8 cellular contexts compared by ENCODE assay signal in genomic region chr1:155094622-155094948, GRCh38. TPM values are rescaled to one million over a fixed set of nuclear protein-coding genes. Genes with fewer than 3 reads are reported as not detected.
DNase-seq lines count a peak whose midpoint lies in the region; TF ChIP-seq lines count a peak whose summit lies in the region.
"Had no signal": no experiment of that assay in that cellular context is flagged by ENCODE, and none has a peak within 500 bp of the region (broad histone marks: within the 10 kb centered on the region; RNA-seq: fewer than 3 reads in every experiment).

No MANE protein-coding gene starts in this region.

- TF ChIP-seq CTCF in esophagus squamous epithelium (IDR thresholded peaks at IDR 0.05), result peak in 1 of 6 experiments; percentile 31

- peaks cover 13 to 25% (median 19%) of the 10 kb centered on the region in 3 donors for H3K4me1 ChIP-seq in esophagus squamous epithelium

- H3K27me3 ChIP-seq in esophagus squamous epithelium, result peaks cover 0 to 7% (median 0%) of the 10 kb centered on the region in 4 donors
- H3K27me3 ChIP-seq: body of pancreas had no signal

- intact Hi-C loops in esophagus squamous epithelium (cut with DNase I), result no loop called here

- H3K27ac ChIP-seq in SK-N-MC (no peak overlapping the region), esophagus squamous epithelium (peak overlapping the region in 3 of 4 donors; percentile 38 to 60 (median 42)), substantia nigra (ENCODE audit: low read depth, low read length, poor library complexity, severe bottlenecking) (peak overlapping the region; percentile 90)
- H3K27ac ChIP-seq: body of pancreas, epithelial cell of prostate had no signal

- no peaks in the 10 kb centered on the region for H3K9me3 ChIP-seq in SK-N-MC (ENCODE audit: low read depth, low read length)
- H3K9me3 ChIP-seq in esophagus squamous epithelium, result no peaks in the 10 kb centered on the region
- H3K9me3 ChIP-seq: body of pancreas had no signal

- H3K4me3 ChIP-seq in SK-N-MC (0 out of 2 replicates have a peak overlapping the region, but pooled peaks have one; percentile 14), esophagus squamous epithelium (no peak overlapping the region)
- H3K4me3 ChIP-seq: body of pancreas had no signal

- no peak for TF ChIP-seq POLR2A in esophagus squamous epithelium (IDR thresholded peaks at IDR 0.05)

- no peaks in the 10 kb centered on the region for H3K36me3 ChIP-seq in SK-N-MC (ENCODE audit: insufficient read depth, low read length)
- H3K36me3 ChIP-seq in esophagus squamous epithelium, result no peaks in the 10 kb centered on the region

- DNase-seq in SK-N-MC (ENCODE audit: low read depth, low spot score), result no peak
- no peak for DNase-seq in esophagus squamous epithelium (lab: John Stamatoyannopoulos, UW)
- no peak for DNase-seq in substantia nigra (lab: John Stamatoyannopoulos, UW)
- DNase-seq in glomerular visceral epithelial cell (ENCODE audit: extremely low spot score), result no peak
- DNase-seq in activated naive CD4-positive, alpha-beta T cell treated with Interleukin-2 at 50 U/mL for 16 hours, result no peak
- DNase-seq: stimulated activated CD4-positive, alpha-beta T cell treated with anti-CD3 and anti-CD28 coated beads, Interleukin-1b, Interleukin-23, amount 100 ng/mL, for 48 hours had no signal

- WGBS in esophagus squamous epithelium, 2 donors, result 64 to 70% methylated on average over 2 of the region's 2 CpGs

- no peak overlapping the region for H3K9ac ChIP-seq in SK-N-MC (ENCODE audit: insufficient read length)

RNA-seq across cellular contexts. Expression of gene EFNA3, which starts 15.9 kb away (rescaled TPM):
- total RNA-seq in esophagus squamous epithelium, result 10 to 100 TPM; 20.0 to 25.8 (median 21.1) TPM

RNA-seq across cellular contexts. Expression of gene EFNA4, which starts 31.0 kb away (rescaled TPM):
- total RNA-seq in esophagus squamous epithelium, result 10 to 100 TPM in 3 of 4 donors, 1 to 10 TPM in 1; 8.1 to 22.9 (median 12.2) TPM

RNA-seq across cellular contexts. Expression of gene EFNA1, which starts 33.1 kb away (rescaled TPM):
- 10 to 100 TPM; 30.2 to 42.9 (median 31.0) TPM for total RNA-seq in esophagus squamous epithelium

RNA-seq across cellular contexts. Expression of gene SLC50A1, which starts 41.1 kb away (rescaled TPM):
- total RNA-seq in esophagus squamous epithelium, result 10 to 100 TPM; 21.4 to 27.2 (median 26.0) TPM

RNA-seq across cellular contexts. Expression of gene ADAM15, which starts 43.5 kb away (rescaled TPM):
- 100 to 1,000 TPM; 135 to 194 (median 183) TPM for total RNA-seq in esophagus squamous epithelium
